22 cellular contexts compared by ENCODE assay signal in the genomic region with DNA sequence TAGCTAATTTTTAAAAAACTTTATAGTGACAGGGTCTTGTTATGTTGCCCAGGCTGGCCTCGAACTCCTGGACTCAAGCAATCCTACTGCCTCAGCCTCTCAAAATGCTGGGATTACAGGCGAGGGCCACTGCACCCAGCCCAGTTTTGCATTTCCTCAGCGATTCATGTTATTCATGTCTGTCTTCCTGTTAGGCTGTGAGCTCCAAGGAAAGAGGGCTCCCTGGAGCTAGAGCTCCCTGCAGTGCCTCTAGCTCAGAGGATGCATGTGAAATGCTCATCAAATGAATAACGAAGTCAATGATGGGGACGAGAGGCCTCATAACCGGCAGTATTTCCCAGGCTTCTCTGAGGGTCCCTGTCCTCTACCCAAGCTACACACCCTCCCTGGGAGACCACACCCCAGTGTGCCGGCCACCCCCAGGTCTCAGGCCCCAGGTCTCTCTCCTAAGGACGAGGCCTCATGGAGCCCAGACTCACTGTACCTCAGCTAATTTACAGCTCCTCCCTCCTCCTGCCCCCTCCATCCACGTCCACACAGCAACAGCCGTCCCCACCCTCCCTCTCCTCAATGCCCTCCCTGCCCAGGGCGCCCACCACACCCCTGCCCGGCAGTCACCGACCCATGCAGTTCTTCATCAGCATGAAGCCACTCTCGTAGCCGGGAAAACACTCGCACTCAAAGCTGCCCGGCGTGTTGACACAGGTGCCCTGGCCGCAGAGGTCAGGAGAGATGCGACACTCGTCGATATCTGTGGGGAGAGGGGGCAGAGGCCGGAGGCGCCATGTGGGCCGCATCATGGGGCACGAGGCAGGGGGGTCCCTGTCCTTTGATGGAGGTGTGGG. TPM values are rescaled to one million over a fixed set of nuclear protein-coding genes. Genes with fewer than 3 reads are reported as not detected.
"Had no signal": no experiment of that assay in that cellular context is flagged by ENCODE, and none has a peak within 500 bp of the region (broad histone marks: within the 10 kb centered on the region; RNA-seq: fewer than 3 reads in every experiment).

No MANE protein-coding gene starts in this region.

- H3K27me3 Mint-ChIP-seq: activated CD4-positive, alpha-beta T cell treated with anti-CD3 and anti-CD28 coated beads, Interleukin-2, amount 10 ng/mL, durations not matched to agents 7 days and 5 days; natural killer cell treated with Interleukin-12 subunit alpha and Interleukin-12 subunit beta and Interleukin-15 and Interleukin-18, amount 100 ng/mL, for 72 hours had no signal

- H3K4me1 ChIP-seq: foreskin keratinocyte, lower lobe of right lung, tibial artery had no signal

- H3K4me3 ChIP-seq: dorsolateral prefrontal cortex, lower lobe of right lung, tibial artery had no signal

- H3K36me3 ChIP-seq: lower lobe of right lung, tibial artery had no signal

- DNase-seq: activated CD4-positive, alpha-beta T cell treated with anti-CD3 and anti-CD28 coated beads, Interleukin-2, amount 10 ng/mL, durations not matched to agents 7 days and 5 days; activated CD8-positive, alpha-beta T cell treated with anti-CD3 and anti-CD28 coated beads, Interleukin-2, amount 10 ng/mL, durations not matched to agents 7 days and 5 days; activated naive CD4-positive, alpha-beta T cell treated with anti-CD3 and anti-CD28 coated beads for 36 hours; activated T-cell treated with anti-CD3 and anti-CD28 coated beads, Interleukin-2, amount 50 U/mL, for 24 hours; anterior cingulate cortex; central memory CD4-positive, alpha-beta T cell; dorsolateral prefrontal cortex; foreskin keratinocyte; glutamatergic neuron; hippocampal formation; lower lobe of right lung; occipital lobe; stimulated activated CD4-positive, alpha-beta T cell treated with anti-CD3 and anti-CD28 coated beads, Interleukin-2, amount 100 ng/mL, for 24 hours; stimulated activated naive CD8-positive, alpha-beta T cell treated with anti-CD3 and anti-CD28 coated beads, Interleukin-15, Interleukin-2, amounts not matched to agents 100 U/mL and 50 U/mL, for 24 hours; substantia nigra; tibial artery had no signal

- H3K36me3 Mint-ChIP-seq: natural killer cell treated with Interleukin-12 subunit alpha and Interleukin-12 subunit beta and Interleukin-15 and Interleukin-18, amount 100 ng/mL, for 72 hours had no signal

- H3K9me3 Mint-ChIP-seq: activated CD4-positive, alpha-beta T cell treated with anti-CD3 and anti-CD28 coated beads, Interleukin-2, amount 10 ng/mL, durations not matched to agents 7 days and 5 days; activated naive CD4-positive, alpha-beta T cell treated with anti-CD3 and anti-CD28 coated beads for 36 hours; activated T-cell treated with anti-CD3 and anti-CD28 coated beads, Interleukin-2, amount 50 U/mL, for 24 hours; brain; mesothelial cell of epicardium; natural killer cell treated with Interleukin-12 subunit alpha and Interleukin-12 subunit beta and Interleukin-15 and Interleukin-18, amount 100 ng/mL, for 72 hours had no signal

- H3K27ac ChIP-seq: dorsolateral prefrontal cortex, epithelial cell of prostate, foreskin keratinocyte, lower lobe of right lung, tibial artery had no signal

- H3K4me1 Mint-ChIP-seq: activated CD4-positive, alpha-beta T cell treated with anti-CD3 and anti-CD28 coated beads, Interleukin-2, amount 10 ng/mL, durations not matched to agents 7 days and 5 days; brain; mesothelial cell of epicardium had no signal

- H3K27ac Mint-ChIP-seq: activated CD4-positive, alpha-beta T cell treated with anti-CD3 and anti-CD28 coated beads, Interleukin-2, amount 10 ng/mL, durations not matched to agents 7 days and 5 days; activated CD8-positive, alpha-beta T cell treated with anti-CD3 and anti-CD28 coated beads, Interleukin-2, amount 10 ng/mL, durations not matched to agents 7 days and 5 days; activated naive CD4-positive, alpha-beta T cell treated with anti-CD3 and anti-CD28 coated beads for 36 hours; activated T-cell treated with anti-CD3 and anti-CD28 coated beads, Interleukin-2, amount 50 U/mL, for 24 hours; brain; mesothelial cell of epicardium; natural killer cell treated with Interleukin-12 subunit alpha and Interleukin-12 subunit beta and Interleukin-15 and Interleukin-18, amount 100 ng/mL, for 72 hours had no signal

- H3K4me3 Mint-ChIP-seq: activated CD4-positive, alpha-beta T cell treated with anti-CD3 and anti-CD28 coated beads, Interleukin-2, amount 10 ng/mL, durations not matched to agents 7 days and 5 days; activated CD8-positive, alpha-beta T cell treated with anti-CD3 and anti-CD28 coated beads, Interleukin-2, amount 10 ng/mL, durations not matched to agents 7 days and 5 days; activated naive CD4-positive, alpha-beta T cell treated with anti-CD3 and anti-CD28 coated beads for 36 hours; activated T-cell treated with anti-CD3 and anti-CD28 coated beads, Interleukin-2, amount 50 U/mL, for 24 hours; brain; mesothelial cell of epicardium; natural killer cell treated with Interleukin-12 subunit alpha and Interleukin-12 subunit beta and Interleukin-15 and Interleukin-18, amount 100 ng/mL, for 72 hours had no signal

- H3K9me3 ChIP-seq: lower lobe of right lung, tibial artery had no signal

- H3K27me3 ChIP-seq: foreskin keratinocyte had no signal

RNA-seq across cellular contexts. Expression of gene FBN3, which starts 28.5 kb away (rescaled TPM):
- total RNA-seq: activated CD4-positive, alpha-beta T cell treated with anti-CD3 and anti-CD28 coated beads, Interleukin-2, amount 10 ng/mL, durations not matched to agents 7 days and 5 days; activated naive CD4-positive, alpha-beta T cell treated with anti-CD3 and anti-CD28 coated beads for 36 hours; foreskin keratinocyte; natural killer cell treated with Interleukin-12 subunit alpha and Interleukin-12 subunit beta and Interleukin-15 and Interleukin-18, amount 100 ng/mL, for 72 hours; posterior vena cava had no signal
- polyA plus RNA-seq: foreskin keratinocyte, urinary bladder had no signal
